In the genomic region with DNA sequence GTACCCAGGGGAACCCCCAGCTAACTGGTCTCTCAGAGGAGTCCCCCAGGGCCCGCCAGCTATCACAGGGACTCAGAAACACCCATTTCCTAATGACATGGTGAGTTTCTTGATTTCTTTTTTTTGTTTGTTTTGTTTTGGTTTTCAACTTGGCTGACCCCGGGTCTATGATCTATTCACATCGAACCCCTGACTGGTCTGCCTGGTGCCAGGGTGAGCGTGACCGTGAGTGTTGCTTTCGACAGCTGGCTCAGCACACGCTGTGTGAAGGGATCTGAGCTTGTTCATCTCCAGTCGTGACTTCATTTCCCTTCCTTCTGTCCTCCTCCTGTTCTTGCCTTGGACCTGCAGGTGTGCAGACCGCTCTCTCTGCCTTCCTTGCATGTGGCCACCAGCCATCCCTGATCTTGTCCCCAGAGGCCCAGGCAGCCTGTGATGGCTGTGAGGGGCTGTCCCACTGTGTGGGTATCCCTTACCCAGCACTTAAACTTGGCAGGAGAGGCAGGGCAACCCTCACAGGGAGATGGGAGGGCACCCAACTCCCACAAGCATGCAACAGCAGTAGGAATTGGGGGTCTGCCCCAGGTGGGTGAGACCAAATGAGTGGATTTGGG, we compare ENCODE assay signal across 1 cellular context.
TF ChIP-seq lines count a peak whose summit lies in the region.

No MANE protein-coding gene starts in this region.

TF ChIP-seq in liver, 16 proteins besides CTCF, POLR2A, EP300 and RAD21 (continued from another document):
- TF ChIP-seq, protein P1, sequence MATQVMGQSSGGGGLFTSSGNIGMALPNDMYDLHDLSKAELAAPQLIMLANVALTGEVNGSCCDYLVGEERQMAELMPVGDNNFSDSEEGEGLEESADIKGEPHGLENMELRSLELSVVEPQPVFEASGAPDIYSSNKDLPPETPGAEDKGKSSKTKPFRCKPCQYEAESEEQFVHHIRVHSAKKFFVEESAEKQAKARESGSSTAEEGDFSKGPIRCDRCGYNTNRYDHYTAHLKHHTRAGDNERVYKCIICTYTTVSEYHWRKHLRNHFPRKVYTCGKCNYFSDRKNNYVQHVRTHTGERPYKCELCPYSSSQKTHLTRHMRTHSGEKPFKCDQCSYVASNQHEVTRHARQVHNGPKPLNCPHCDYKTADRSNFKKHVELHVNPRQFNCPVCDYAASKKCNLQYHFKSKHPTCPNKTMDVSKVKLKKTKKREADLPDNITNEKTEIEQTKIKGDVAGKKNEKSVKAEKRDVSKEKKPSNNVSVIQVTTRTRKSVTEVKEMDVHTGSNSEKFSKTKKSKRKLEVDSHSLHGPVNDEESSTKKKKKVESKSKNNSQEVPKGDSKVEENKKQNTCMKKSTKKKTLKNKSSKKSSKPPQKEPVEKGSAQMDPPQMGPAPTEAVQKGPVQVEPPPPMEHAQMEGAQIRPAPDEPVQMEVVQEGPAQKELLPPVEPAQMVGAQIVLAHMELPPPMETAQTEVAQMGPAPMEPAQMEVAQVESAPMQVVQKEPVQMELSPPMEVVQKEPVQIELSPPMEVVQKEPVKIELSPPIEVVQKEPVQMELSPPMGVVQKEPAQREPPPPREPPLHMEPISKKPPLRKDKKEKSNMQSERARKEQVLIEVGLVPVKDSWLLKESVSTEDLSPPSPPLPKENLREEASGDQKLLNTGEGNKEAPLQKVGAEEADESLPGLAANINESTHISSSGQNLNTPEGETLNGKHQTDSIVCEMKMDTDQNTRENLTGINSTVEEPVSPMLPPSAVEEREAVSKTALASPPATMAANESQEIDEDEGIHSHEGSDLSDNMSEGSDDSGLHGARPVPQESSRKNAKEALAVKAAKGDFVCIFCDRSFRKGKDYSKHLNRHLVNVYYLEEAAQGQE (IDR thresholded peaks at IDR 0.05) = peak; percentile 35
- TF ChIP-seq YY1 (IDR thresholded peaks at IDR 0.05) (peak; percentile 9), EGR1 (IDR thresholded peaks at IDR 0.05; ENCODE audit: low read depth in 2 of 2) (no peak), HNF4A (conservative IDR thresholded peaks at IDR 0.05) (peak; percentile 14 to 55)
TF ChIP-seq in liver: peak in this region for 5.
